28 cellular contexts compared by ENCODE assay signal in the genomic region with DNA sequence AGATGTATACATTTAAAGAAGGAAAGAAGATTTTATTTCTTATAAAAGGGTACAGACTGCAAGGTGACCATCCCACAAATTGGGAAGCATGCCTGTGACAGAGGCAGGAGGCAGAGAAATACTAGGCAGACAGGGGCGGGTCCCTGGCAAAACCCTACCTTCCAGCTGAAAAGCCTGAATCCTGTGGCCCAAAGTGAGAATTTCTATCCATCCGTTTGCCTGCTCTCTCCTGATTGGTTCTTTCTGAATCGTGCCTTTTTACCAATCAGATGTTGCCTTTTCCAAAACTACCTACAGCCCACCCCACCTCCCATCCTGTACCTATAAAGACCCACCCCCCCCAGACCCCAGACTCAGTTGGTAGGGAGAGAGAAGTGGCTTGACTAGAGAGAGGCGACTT.
"Had no signal": no experiment of that assay in that cellular context is flagged by ENCODE, and none has a peak within 500 bp of the region (broad histone marks: within the 10 kb centered on the region; RNA-seq: fewer than 3 reads in every experiment).

No MANE protein-coding gene starts in this region.

- H3K27me3 Mint-ChIP-seq: naive thymus-derived CD8-positive, alpha-beta T cell; progenitor cell of endocrine pancreas; stimulated activated memory B cell treated with anti-CD40 and anti-IgM and Interleukin-4, amounts not matched to agents 10 μg/mL and 1 μg/mL and 100 μg/mL, for 72 hours; stimulated activated naive CD8-positive, alpha-beta T cell treated with anti-CD3 and anti-CD28 coated beads, Interleukin-15, amount 100 ng/mL, for 72 hours had no signal

- H3K27me3 ChIP-seq: left lung, ovary, right atrium auricular region, right lobe of liver, transverse colon, upper lobe of left lung, vagina had no signal

- ATAC-seq: left colon; left lung; lower lobe of right lung; naive thymus-derived CD8-positive, alpha-beta T cell; right lobe of liver; stimulated activated memory B cell treated with anti-CD40 and anti-IgM and Interleukin-4, amounts not matched to agents 10 μg/mL and 1 μg/mL and 100 μg/mL, for 72 hours; stimulated activated naive CD8-positive, alpha-beta T cell treated with anti-CD3 and anti-CD28 coated beads, Interleukin-15, amount 100 ng/mL, for 72 hours had no signal

- FAIRE-seq: islet of Langerhans, kidney had no signal

- H3K9me3 Mint-ChIP-seq: immature natural killer cell; naive thymus-derived CD8-positive, alpha-beta T cell; nephron; neural crest cell; stimulated activated memory B cell treated with anti-CD40 and anti-IgM and Interleukin-4, amounts not matched to agents 10 μg/mL and 1 μg/mL and 100 μg/mL, for 72 hours; stimulated activated naive CD8-positive, alpha-beta T cell treated with anti-CD3 and anti-CD28 coated beads, Interleukin-15, amount 100 ng/mL, for 72 hours had no signal

- H3K9me3 ChIP-seq: left lung, lower lobe of right lung, ovary, right atrium auricular region, right lobe of liver, transverse colon, upper lobe of left lung, vagina had no signal

- H3K27ac Mint-ChIP-seq: immature natural killer cell; nephron; progenitor cell of endocrine pancreas; stimulated activated memory B cell treated with anti-CD40 and anti-IgM and Interleukin-4, amounts not matched to agents 10 μg/mL and 1 μg/mL and 100 μg/mL, for 72 hours; stimulated activated naive CD8-positive, alpha-beta T cell treated with anti-CD3 and anti-CD28 coated beads, Interleukin-15, amount 100 ng/mL, for 72 hours had no signal

- H3K27ac ChIP-seq: left lung, lower lobe of right lung, ovary, right atrium auricular region, right lobe of liver, transverse colon, upper lobe of left lung, vagina had no signal

- H3K36me3 ChIP-seq: left lung, lower lobe of right lung, ovary, right atrium auricular region, right lobe of liver, transverse colon, upper lobe of left lung, vagina had no signal

- H3K4me3 ChIP-seq: left lung, lower lobe of right lung, ovary, right atrium auricular region, right lobe of liver, smooth muscle cell, transverse colon, upper lobe of left lung, vagina had no signal

- DNase-seq: hypothalamus; immature natural killer cell; kidney; left colon; left lung; lower lobe of right lung; mammary epithelial cell; mesenchymal stem cell; naive thymus-derived CD8-positive, alpha-beta T cell; ovary; right lobe of liver; stimulated activated CD4-positive, alpha-beta T cell treated with anti-CD3 and anti-CD28 coated beads, Interleukin-1b, Interleukin-23, amount 100 ng/mL, for 48 hours; stimulated activated CD4-positive, alpha-beta T cell treated with anti-CD3 and anti-CD28 coated beads, Interleukin-2, amount 100 ng/mL, for 48 hours; stimulated activated CD4-positive, alpha-beta T cell treated with anti-CD3 and anti-CD28 coated beads, Interleukin-4, amount 100 ng/mL, for 4 hours; stimulated activated CD8-positive, alpha-beta memory T cell treated with anti-CD3 and anti-CD28 coated beads, Interleukin-4, amount 100 ng/mL, for 48 hours; stimulated activated naive CD4-positive, alpha-beta T cell treated with Interleukin-2 at 50 U/mL for 16 hours; stimulated activated naive CD8-positive, alpha-beta T cell treated with anti-CD3 and anti-CD28 coated beads, Interleukin-15, amount 100 ng/mL, for 72 hours; substantia nigra; transverse colon; upper lobe of left lung had no signal

- H3K36me3 Mint-ChIP-seq: immature natural killer cell; naive thymus-derived CD8-positive, alpha-beta T cell; stimulated activated memory B cell treated with anti-CD40 and anti-IgM and Interleukin-4, amounts not matched to agents 10 μg/mL and 1 μg/mL and 100 μg/mL, for 72 hours had no signal

- H3K4me2 ChIP-seq: smooth muscle cell had no signal

- H3K4me3 Mint-ChIP-seq: immature natural killer cell; naive thymus-derived CD8-positive, alpha-beta T cell; nephron; neural crest cell; stimulated activated memory B cell treated with anti-CD40 and anti-IgM and Interleukin-4, amounts not matched to agents 10 μg/mL and 1 μg/mL and 100 μg/mL, for 72 hours; stimulated activated naive CD8-positive, alpha-beta T cell treated with anti-CD3 and anti-CD28 coated beads, Interleukin-15, amount 100 ng/mL, for 72 hours had no signal
